ENCODE assay signal across 2 cellular contexts in the genomic region with DNA sequence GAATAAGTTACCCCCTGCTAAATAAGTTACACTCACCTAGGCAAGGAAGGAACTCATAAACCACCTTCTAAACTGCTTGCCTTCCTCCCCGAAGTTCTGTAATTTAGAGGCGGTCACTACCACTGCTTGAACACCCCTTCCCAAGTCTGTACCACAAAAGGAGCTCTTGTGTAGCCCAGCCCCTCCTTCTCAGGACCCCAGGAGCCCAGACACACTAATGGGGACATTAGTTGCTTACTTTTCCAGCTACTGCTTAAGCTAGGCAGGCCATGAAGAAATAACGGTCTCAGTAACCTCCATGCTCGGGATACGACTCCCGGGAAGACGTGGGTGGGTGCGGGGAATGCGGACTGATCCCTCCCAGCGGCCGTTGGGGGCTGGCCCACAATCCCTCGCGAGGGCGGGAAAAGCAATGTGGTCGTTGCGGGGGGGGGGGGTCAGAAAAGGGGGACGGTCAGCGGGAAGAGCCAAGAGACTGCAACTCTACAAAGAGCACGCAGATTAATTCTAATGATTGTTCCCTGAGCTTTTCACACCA.
TF ChIP-seq lines count a peak whose summit lies in the region.

A gene with protein sequence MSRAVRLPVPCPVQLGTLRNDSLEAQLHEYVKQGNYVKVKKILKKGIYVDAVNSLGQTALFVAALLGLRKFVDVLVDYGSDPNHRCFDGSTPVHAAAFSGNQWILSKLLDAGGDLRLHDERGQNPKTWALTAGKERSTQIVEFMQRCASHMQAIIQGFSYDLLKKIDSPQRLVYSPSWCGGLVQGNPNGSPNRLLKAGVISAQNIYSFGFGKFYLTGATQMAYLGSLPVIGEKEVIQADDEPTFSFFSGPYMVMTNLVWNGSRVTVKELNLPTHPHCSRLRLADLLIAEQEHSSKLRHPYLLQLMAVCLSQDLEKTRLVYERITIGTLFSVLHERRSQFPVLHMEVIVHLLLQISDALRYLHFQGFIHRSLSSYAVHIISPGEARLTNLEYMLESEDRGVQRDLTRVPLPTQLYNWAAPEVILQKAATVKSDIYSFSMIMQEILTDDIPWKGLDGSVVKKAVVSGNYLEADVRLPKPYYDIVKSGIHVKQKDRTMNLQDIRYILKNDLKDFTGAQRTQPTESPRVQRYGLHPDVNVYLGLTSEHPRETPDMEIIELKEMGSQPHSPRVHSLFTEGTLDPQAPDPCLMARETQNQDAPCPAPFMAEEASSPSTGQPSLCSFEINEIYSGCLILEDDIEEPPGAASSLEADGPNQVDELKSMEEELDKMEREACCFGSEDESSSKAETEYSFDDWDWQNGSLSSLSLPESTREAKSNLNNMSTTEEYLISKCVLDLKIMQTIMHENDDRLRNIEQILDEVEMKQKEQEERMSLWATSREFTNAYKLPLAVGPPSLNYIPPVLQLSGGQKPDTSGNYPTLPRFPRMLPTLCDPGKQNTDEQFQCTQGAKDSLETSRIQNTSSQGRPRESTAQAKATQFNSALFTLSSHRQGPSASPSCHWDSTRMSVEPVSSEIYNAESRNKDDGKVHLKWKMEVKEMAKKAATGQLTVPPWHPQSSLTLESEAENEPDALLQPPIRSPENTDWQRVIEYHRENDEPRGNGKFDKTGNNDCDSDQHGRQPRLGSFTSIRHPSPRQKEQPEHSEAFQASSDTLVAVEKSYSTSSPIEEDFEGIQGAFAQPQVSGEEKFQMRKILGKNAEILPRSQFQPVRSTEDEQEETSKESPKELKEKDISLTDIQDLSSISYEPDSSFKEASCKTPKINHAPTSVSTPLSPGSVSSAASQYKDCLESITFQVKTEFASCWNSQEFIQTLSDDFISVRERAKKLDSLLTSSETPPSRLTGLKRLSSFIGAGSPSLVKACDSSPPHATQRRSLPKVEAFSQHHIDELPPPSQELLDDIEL (N-terminal part only) (minus strand): TSS at position 345 of the 538 bp plus-strand sequence. CDS start 40,044 bp downstream, outside the sequence.

TF ChIP-seq in SK-N-SH, 30 proteins besides CTCF, POLR2A, EP300 and RAD21 (continued from another document):
- TF ChIP-seq, protein P1, sequence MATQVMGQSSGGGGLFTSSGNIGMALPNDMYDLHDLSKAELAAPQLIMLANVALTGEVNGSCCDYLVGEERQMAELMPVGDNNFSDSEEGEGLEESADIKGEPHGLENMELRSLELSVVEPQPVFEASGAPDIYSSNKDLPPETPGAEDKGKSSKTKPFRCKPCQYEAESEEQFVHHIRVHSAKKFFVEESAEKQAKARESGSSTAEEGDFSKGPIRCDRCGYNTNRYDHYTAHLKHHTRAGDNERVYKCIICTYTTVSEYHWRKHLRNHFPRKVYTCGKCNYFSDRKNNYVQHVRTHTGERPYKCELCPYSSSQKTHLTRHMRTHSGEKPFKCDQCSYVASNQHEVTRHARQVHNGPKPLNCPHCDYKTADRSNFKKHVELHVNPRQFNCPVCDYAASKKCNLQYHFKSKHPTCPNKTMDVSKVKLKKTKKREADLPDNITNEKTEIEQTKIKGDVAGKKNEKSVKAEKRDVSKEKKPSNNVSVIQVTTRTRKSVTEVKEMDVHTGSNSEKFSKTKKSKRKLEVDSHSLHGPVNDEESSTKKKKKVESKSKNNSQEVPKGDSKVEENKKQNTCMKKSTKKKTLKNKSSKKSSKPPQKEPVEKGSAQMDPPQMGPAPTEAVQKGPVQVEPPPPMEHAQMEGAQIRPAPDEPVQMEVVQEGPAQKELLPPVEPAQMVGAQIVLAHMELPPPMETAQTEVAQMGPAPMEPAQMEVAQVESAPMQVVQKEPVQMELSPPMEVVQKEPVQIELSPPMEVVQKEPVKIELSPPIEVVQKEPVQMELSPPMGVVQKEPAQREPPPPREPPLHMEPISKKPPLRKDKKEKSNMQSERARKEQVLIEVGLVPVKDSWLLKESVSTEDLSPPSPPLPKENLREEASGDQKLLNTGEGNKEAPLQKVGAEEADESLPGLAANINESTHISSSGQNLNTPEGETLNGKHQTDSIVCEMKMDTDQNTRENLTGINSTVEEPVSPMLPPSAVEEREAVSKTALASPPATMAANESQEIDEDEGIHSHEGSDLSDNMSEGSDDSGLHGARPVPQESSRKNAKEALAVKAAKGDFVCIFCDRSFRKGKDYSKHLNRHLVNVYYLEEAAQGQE (IDR thresholded peaks at IDR 0.05; ENCODE audit: low read depth, low read length), result no peak

TF ChIP-seq in SK-N-SH treated with all-trans-retinoic acid at 6 μM for 48 hours, 23 proteins besides CTCF, POLR2A, EP300 and RAD21 (continued from another document):
- TF ChIP-seq, protein P2, sequence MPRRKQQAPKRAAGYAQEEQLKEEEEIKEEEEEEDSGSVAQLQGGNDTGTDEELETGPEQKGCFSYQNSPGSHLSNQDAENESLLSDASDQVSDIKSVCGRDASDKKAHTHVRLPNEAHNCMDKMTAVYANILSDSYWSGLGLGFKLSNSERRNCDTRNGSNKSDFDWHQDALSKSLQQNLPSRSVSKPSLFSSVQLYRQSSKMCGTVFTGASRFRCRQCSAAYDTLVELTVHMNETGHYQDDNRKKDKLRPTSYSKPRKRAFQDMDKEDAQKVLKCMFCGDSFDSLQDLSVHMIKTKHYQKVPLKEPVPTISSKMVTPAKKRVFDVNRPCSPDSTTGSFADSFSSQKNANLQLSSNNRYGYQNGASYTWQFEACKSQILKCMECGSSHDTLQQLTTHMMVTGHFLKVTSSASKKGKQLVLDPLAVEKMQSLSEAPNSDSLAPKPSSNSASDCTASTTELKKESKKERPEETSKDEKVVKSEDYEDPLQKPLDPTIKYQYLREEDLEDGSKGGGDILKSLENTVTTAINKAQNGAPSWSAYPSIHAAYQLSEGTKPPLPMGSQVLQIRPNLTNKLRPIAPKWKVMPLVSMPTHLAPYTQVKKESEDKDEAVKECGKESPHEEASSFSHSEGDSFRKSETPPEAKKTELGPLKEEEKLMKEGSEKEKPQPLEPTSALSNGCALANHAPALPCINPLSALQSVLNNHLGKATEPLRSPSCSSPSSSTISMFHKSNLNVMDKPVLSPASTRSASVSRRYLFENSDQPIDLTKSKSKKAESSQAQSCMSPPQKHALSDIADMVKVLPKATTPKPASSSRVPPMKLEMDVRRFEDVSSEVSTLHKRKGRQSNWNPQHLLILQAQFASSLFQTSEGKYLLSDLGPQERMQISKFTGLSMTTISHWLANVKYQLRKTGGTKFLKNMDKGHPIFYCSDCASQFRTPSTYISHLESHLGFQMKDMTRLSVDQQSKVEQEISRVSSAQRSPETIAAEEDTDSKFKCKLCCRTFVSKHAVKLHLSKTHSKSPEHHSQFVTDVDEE (CRISPR knock-in tag; IDR thresholded peaks at IDR 0.05), result no peak
- TF ChIP-seq OSR1 (CRISPR knock-in tag; IDR thresholded peaks at IDR 0.05) (no peak), ISL1 (CRISPR knock-in tag; IDR thresholded peaks at IDR 0.05) (no peak), PPARA (CRISPR knock-in tag; IDR thresholded peaks at IDR 0.05; ENCODE audit: borderline replicate concordance) (no peak), ZFP3 (CRISPR knock-in tag; IDR thresholded peaks at IDR 0.05) (no peak), BACH2 (CRISPR knock-in tag; IDR thresholded peaks at IDR 0.05; ENCODE audit: borderline replicate concordance) (no peak), ZNF70 (CRISPR knock-in tag; IDR thresholded peaks at IDR 0.05) (no peak), ZFP30 (CRISPR knock-in tag; IDR thresholded peaks at IDR 0.05) (no peak), GLIS3 (CRISPR knock-in tag; IDR thresholded peaks at IDR 0.05) (no peak), ARNTL (CRISPR knock-in tag; IDR thresholded peaks at IDR 0.05; ENCODE audit: borderline replicate concordance, low read depth) (no peak)
- TF ChIP-seq, protein P3, sequence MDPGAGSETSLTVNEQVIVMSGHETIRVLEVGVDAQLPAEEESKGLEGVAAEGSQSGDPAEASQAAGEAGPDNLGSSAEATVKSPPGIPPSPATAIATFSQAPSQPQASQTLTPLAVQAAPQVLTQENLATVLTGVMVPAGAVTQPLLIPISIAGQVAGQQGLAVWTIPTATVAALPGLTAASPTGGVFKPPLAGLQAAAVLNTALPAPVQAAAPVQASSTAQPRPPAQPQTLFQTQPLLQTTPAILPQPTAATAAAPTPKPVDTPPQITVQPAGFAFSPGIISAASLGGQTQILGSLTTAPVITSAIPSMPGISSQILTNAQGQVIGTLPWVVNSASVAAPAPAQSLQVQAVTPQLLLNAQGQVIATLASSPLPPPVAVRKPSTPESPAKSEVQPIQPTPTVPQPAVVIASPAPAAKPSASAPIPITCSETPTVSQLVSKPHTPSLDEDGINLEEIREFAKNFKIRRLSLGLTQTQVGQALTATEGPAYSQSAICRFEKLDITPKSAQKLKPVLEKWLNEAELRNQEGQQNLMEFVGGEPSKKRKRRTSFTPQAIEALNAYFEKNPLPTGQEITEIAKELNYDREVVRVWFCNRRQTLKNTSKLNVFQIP (CRISPR knock-in tag; IDR thresholded peaks at IDR 0.05; ENCODE audit: borderline replicate concordance, low read depth), result no peak
